Comparison of ENCODE assay signal across 9 cellular contexts in the genomic region with DNA sequence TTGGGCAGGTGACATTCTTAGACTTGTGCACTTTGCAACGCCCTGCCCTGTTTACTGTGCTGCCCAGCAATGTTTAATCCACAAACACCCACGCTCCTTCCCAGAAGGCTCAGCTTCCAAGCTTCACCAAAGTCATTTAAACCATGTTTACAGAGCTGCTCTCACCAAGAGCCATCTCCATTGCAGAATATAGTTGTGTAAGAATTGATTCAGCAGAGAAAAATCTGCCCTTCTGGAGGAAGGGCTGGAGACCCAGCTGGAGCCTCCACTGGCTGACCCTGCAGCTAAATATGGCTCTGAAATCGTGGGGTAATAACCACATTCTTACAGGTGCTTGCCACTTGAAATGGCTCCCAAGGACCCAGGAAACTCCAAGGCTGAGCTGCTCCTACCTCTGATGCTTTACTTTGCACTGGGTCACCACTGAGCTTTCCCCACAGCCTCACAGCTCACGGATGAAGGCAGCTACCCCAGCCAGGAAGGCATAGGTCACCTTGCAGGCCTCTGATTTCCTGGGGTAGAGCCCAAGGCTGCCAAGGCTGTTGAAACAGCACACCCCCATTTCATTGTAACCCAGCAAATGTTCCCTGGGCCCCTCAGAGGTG. TPM values are rescaled to one million over a fixed set of nuclear protein-coding genes. Genes with fewer than 3 reads are reported as not detected.
A peak's percentile ranks its signal among the peaks of the same experiment; 100 is the strongest.
DNase-seq lines count a peak whose midpoint lies in the region; ATAC-seq and TF ChIP-seq lines count a peak whose summit lies in the region.
"Had no signal": no experiment of that assay in that cellular context is flagged by ENCODE, and none has a peak within 500 bp of the region (broad histone marks: within the 10 kb centered on the region; RNA-seq: fewer than 3 reads in every experiment).

No MANE protein-coding gene starts in this region.

- H3K27me3 ChIP-seq in vagina, result no peaks in the 10 kb centered on the region

- H3K4me3 Mint-ChIP-seq in central memory CD8-positive, alpha-beta T cell, result peak overlapping the region; percentile 17
- H3K4me3 Mint-ChIP-seq in mesothelial cell of epicardium, result no peak overlapping the region

- no peak for TF ChIP-seq POLR2A in vagina (IDR thresholded peaks at IDR 0.05)

- TF ChIP-seq CTCF in mesothelial cell of epicardium (IDR thresholded peaks at IDR 0.05; ENCODE audit: unreplicated experiment) (no peak), vagina (IDR thresholded peaks at IDR 0.05) (no peak)

- intact Hi-C loops in left ventricle myocardium superior (cut with micrococcal nuclease), result no loop called here
- intact Hi-C loops in Right ventricle myocardium inferior (cut with DNase I), result no loop called here
- intact Hi-C loops in vagina (cut with DNase I), result no loop called here

- peaks cover 52% of the 10 kb centered on the region for H3K36me3 Mint-ChIP-seq in central memory CD8-positive, alpha-beta T cell (ENCODE audit: insufficient read depth)
- H3K36me3 Mint-ChIP-seq in mesothelial cell of epicardium, result peaks cover 39% of the 10 kb centered on the region

- H3K27ac Mint-ChIP-seq in central memory CD8-positive, alpha-beta T cell (ENCODE audit: low read depth), result peak overlapping the region; percentile 82
- peak overlapping the region; percentile 58 for H3K27ac Mint-ChIP-seq in mesothelial cell of epicardium

- peaks cover 70% of the 10 kb centered on the region for H3K4me1 Mint-ChIP-seq in central memory CD8-positive, alpha-beta T cell
- H3K4me1 Mint-ChIP-seq in mesothelial cell of epicardium, result peaks cover 34% of the 10 kb centered on the region

- H3K4me1 ChIP-seq in vagina, result peaks cover 87% of the 10 kb centered on the region

- DNase-seq in left ventricle myocardium superior, result no peak
- no peak for DNase-seq in Right ventricle myocardium inferior (ENCODE audit: missing footprints)
- DNase-seq in central memory CD8-positive, alpha-beta T cell (ENCODE audit: low spot score in 2 of 2), result no peak
- DNase-seq in mesothelial cell of epicardium (ENCODE audit: low spot score in 2 of 2, unreplicated experiment in 2 of 2), result no peak
- no peak for DNase-seq in vagina (ENCODE audit: extremely low spot score in 2 of 2)
- no peak for DNase-seq in HuH-7.5 (ENCODE audit: low spot score)
- DNase-seq: DND-41 had no signal

- peak overlapping the region; percentile 81 for H3K27ac ChIP-seq in vagina

- no peaks in the 10 kb centered on the region for H3K9me3 Mint-ChIP-seq in central memory CD8-positive, alpha-beta T cell
- H3K9me3 Mint-ChIP-seq in mesothelial cell of epicardium, result no peaks in the 10 kb centered on the region

- H3K4me3 ChIP-seq in vagina, result no peak overlapping the region

- peaks cover 0 to 32% of the 10 kb centered on the region in 2 donors for H3K36me3 ChIP-seq in vagina

- H3K9me3 ChIP-seq in vagina, result no peaks in the 10 kb centered on the region

- ATAC-seq in left ventricle myocardium superior (peak; percentile 23), Right ventricle myocardium inferior (no peak), HG02642 (IDR thresholded peaks at IDR 0.05; ENCODE audit: poor library complexity, unreplicated experiment) (no peak), GM18867 (IDR thresholded peaks at IDR 0.05; ENCODE audit: unreplicated experiment) (no peak)
- no peak for ATAC-seq in central memory CD8-positive, alpha-beta T cell (replicated peaks; ENCODE audit: extremely low read depth, poor library complexity, severe bottlenecking)

- H3K27me3 Mint-ChIP-seq in central memory CD8-positive, alpha-beta T cell, result no peaks in the 10 kb centered on the region
- H3K27me3 Mint-ChIP-seq in mesothelial cell of epicardium (ENCODE audit: low read depth), result no peaks in the 10 kb centered on the region

RNA-seq across cellular contexts. Expression of a gene that starts 8.8 kb away (rescaled TPM):
- total RNA-seq in left ventricle myocardium superior (76.9 TPM), Right ventricle myocardium inferior (85.4 TPM), mesothelial cell of epicardium (136 to 151 TPM (median 146 TPM) in 3 replicates), vagina (208 TPM)

RNA-seq across cellular contexts. Expression of a gene that starts 55.6 kb away (rescaled TPM):
- total RNA-seq in left ventricle myocardium superior (not detected), Right ventricle myocardium inferior (not detected), mesothelial cell of epicardium (0.40 to 0.63 TPM in 2 of 3 replicates, not detected in the other), vagina (0.49 TPM)
